1 cellular context compared by ENCODE assay signal in genomic region chr5:125338804-125339203, GRCh38.
TF ChIP-seq lines count a peak whose summit lies in the region.

No MANE protein-coding gene starts in this region.

TF ChIP-seq in SK-N-SH treated with all-trans-retinoic acid at 6 μM for 48 hours, 23 proteins besides CTCF, POLR2A, EP300 and RAD21 (continued from another document):
- TF ChIP-seq ZNF565 (CRISPR knock-in tag; conservative IDR thresholded peaks at IDR 0.05; ENCODE audit: low read depth), result no peak
